ENCODE assay signal across 16 cellular contexts in genomic region chr12:77625441-77625840, GRCh38.
DNase-seq lines count a peak whose midpoint lies in the region; ATAC-seq and TF ChIP-seq lines count a peak whose summit lies in the region.
"Had no signal": no experiment of that assay in that cellular context is flagged by ENCODE, and none has a peak within 500 bp of the region (broad histone marks: within the 10 kb centered on the region; RNA-seq: fewer than 3 reads in every experiment).

No MANE protein-coding gene starts in this region.

- no peak overlapping the region for H2AFZ ChIP-seq in osteoblast (ENCODE audit: low read length)

- H3K4me2 ChIP-seq in osteoblast (ENCODE audit: insufficient read depth, low read length), result peak overlapping the region; percentile 16

- intact Hi-C loops in Panc1 (cut with micrococcal nuclease; ENCODE audit: unreplicated experiment), result no loop called here

- H3K36me3 ChIP-seq in Panc1 (ENCODE audit: control insufficient read depth, insufficient read depth, low read length) (no peaks in the 10 kb centered on the region), osteoblast (ENCODE audit: insufficient read depth, low read length) (no peaks in the 10 kb centered on the region)
- H3K36me3 ChIP-seq: ascending aorta had no signal

- H4K20me1 ChIP-seq in osteoblast (ENCODE audit: insufficient read depth, low read length), result no peaks in the 10 kb centered on the region

- H3K79me2 ChIP-seq in osteoblast (ENCODE audit: insufficient read depth, low read length), result no peaks in the 10 kb centered on the region

- in situ Hi-C loops in Panc1 (cut with HindIII; ENCODE audit: low pct_unique_long_range_greater_than_20kb, low sequenced_read_pairs), result no loop called here

- DNase-seq in EL (peak; percentile 85), Panc1 (ENCODE audit: low read depth, low spot score) (peak; percentile 43), epithelial cell of esophagus (ENCODE audit: low read depth) (peak; percentile 94), osteoblast (ENCODE audit: insufficient read length, low spot score, missing footprints) (peak; percentile 90), coronary artery (ENCODE audit: low spot score) (no peak), SKM-1 (lab: John Stamatoyannopoulos, UW; ENCODE audit: unreplicated experiment) (no peak)
- DNase-seq in effector CD4-positive, alpha-beta T cell, result no peak
- DNase-seq: activated CD4-positive, alpha-beta T cell treated with anti-CD3 and anti-CD28 coated beads for 1 hour; activated T-cell treated with anti-CD3 and anti-CD28 coated beads, Interleukin-2, amount 50 U/mL, for 24 hours; CD8-positive, alpha-beta memory T cell; mucosa of descending colon; NCI-H1417; NCI-H748 treated with DMSO at 0.1 percent for 48 hours; stimulated activated naive CD8-positive, alpha-beta T cell treated with anti-CD3 and anti-CD28 coated beads, Interleukin-15, amount 100 ng/mL, for 72 hours had no signal

- CTCF ChIA-PET in Panc1 (lab: Charles Lee), result no interaction called here

- ATAC-seq in Panc1 (no peak), HG02571 (IDR thresholded peaks at IDR 0.05; ENCODE audit: unreplicated experiment) (no peak)
- ATAC-seq: mucosa of descending colon; stimulated activated naive CD8-positive, alpha-beta T cell treated with anti-CD3 and anti-CD28 coated beads, Interleukin-15, amount 100 ng/mL, for 72 hours had no signal

- POLR2A ChIA-PET in Panc1 (lab: Charles Lee), result no interaction called here

- H3K9me3 ChIP-seq in Panc1 (ENCODE audit: control insufficient read depth, insufficient read depth, low read depth, low read length) (0 out of 2 replicates have a peak, but pooled peaks cover 3% of the 10 kb centered on the region), osteoblast (ENCODE audit: low read depth, low read length) (no peaks in the 10 kb centered on the region)
- H3K9me3 ChIP-seq: mucosa of descending colon had no signal

- no peak for TF ChIP-seq CTCF in Panc1 (IDR thresholded peaks at IDR 0.05)
- no peak for TF ChIP-seq CTCF in epithelial cell of esophagus (IDR thresholded peaks at IDR 0.05; ENCODE audit: insufficient read depth, low read depth, low read length, missing control alignments)
- TF ChIP-seq CTCF in osteoblast (IDR thresholded peaks at IDR 0.05; ENCODE audit: extremely low read depth, low read depth, low read length), result no peak
- TF ChIP-seq CTCF in coronary artery (IDR thresholded peaks at IDR 0.05), result no peak

- H3K4me3 ChIP-seq in Panc1 (ENCODE audit: low read depth in 2 of 2, low read length in 2 of 2), result no peak overlapping the region
- no peak overlapping the region for H3K4me3 ChIP-seq in epithelial cell of esophagus (ENCODE audit: low read length)
- no peak overlapping the region for H3K4me3 ChIP-seq in osteoblast (ENCODE audit: insufficient read depth, low read length)
- no peak overlapping the region for H3K4me3 ChIP-seq in coronary artery
- H3K4me3 ChIP-seq: ascending aorta, mucosa of descending colon had no signal

- no peaks in the 10 kb centered on the region for H3K27me3 ChIP-seq in Panc1 (ENCODE audit: control insufficient read depth, insufficient read depth, low read length)
- H3K27me3 ChIP-seq in osteoblast (ENCODE audit: insufficient read depth, low read length), result no peaks in the 10 kb centered on the region
- H3K27me3 ChIP-seq: ascending aorta had no signal

- BruUV-seq in Panc1 (replicated peaks; lab: Mats Ljungman, UMichigan), result no TSS peak

- H3K27ac ChIP-seq in Panc1 (ENCODE audit: low read length), result no peak overlapping the region
- H3K27ac ChIP-seq in osteoblast (ENCODE audit: low read depth, low read length), result peak overlapping the region; percentile 78
- H3K27ac ChIP-seq in coronary artery, result no peak overlapping the region
- H3K27ac ChIP-seq: ascending aorta had no signal

- H3K4me1 ChIP-seq in Panc1 (ENCODE audit: control insufficient read depth, insufficient read depth, low read length), result no peaks in the 10 kb centered on the region
- peaks cover 8% of the 10 kb centered on the region for H3K4me1 ChIP-seq in osteoblast (ENCODE audit: insufficient read depth, low read length)
- H3K4me1 ChIP-seq: ascending aorta had no signal

Comparison
In these comparisons a context has a peak if more than half of its experiments do, and no peak if none do; other contexts are left out.
1. DNase-seq: peak in EL (single experiment), Panc1 (single experiment), epithelial cell of esophagus (single experiment) and osteoblast (single experiment); none in effector CD4-positive, alpha-beta T cell (single experiment), coronary artery (single experiment) and SKM-1 (single experiment).